11 cellular contexts compared by ENCODE assay signal in genomic region chr1:231934797-231935196, GRCh38.
A peak's percentile ranks its signal among the peaks of the same experiment; 100 is the strongest.
DNase-seq lines count a peak whose midpoint lies in the region; ATAC-seq and TF ChIP-seq lines count a peak whose summit lies in the region.
"Had no signal": no experiment of that assay in that cellular context is flagged by ENCODE, and none has a peak within 500 bp of the region (broad histone marks: within the 10 kb centered on the region; RNA-seq: fewer than 3 reads in every experiment).

No MANE protein-coding gene starts in this region.

- H3K9me3 Mint-ChIP-seq in activated naive CD4-positive, alpha-beta T cell treated with anti-CD3 and anti-CD28 coated beads for 36 hours = no peaks in the 10 kb centered on the region

- H3K27ac ChIP-seq in SJCRH30 (peak overlapping the region; percentile 94), foreskin keratinocyte (peak overlapping the region; percentile 28)

- H3K27ac Mint-ChIP-seq in activated naive CD4-positive, alpha-beta T cell treated with anti-CD3 and anti-CD28 coated beads for 36 hours = no peak overlapping the region

- CTCF ChIA-PET in activated naive CD4-positive, alpha-beta T cell treated with anti-CD3 and anti-CD28 coated beads for 36 hours (lab: Charles Lee) = interaction anchor here (0.6 to 1.2 kb wide), 2 partner anchors 68 to 639 kb away, joined by 3 to 7 read pairs; no protein-coding TSS in a partner anchor

- H3K9me3 ChIP-seq in SJCRH30 (replicated peaks) = no peaks in the 10 kb centered on the region

- ATAC-seq in Right ventricle myocardium inferior (peak; percentile 76), foreskin keratinocyte (no peak)

- H3K27me3 Mint-ChIP-seq in activated naive CD4-positive, alpha-beta T cell treated with anti-CD3 and anti-CD28 coated beads for 36 hours (ENCODE audit: low read depth) = no peaks in the 10 kb centered on the region

- TF ChIP-seq CTCF in foreskin keratinocyte (conservative IDR thresholded peaks at IDR 0.05) (no peak), GM13977 (IDR thresholded peaks at IDR 0.05; ENCODE audit: extremely low read depth, insufficient read depth, missing control alignments) (no peak)

- DNase-seq in Right ventricle myocardium inferior (ENCODE audit: missing footprints) = no peak
- DNase-seq in cardiac septum (ENCODE audit: low spot score) = no peak
- DNase-seq in SJCRH30 = peak; percentile 92 to 98
- peak; percentile 34 to 64 for DNase-seq in foreskin keratinocyte
- no peak for DNase-seq in activated naive CD4-positive, alpha-beta T cell treated with anti-CD3 and anti-CD28 coated beads for 36 hours
- DNase-seq in GM13977 (ENCODE audit: low spot score) = no peak
- DNase-seq in stimulated activated CD4-positive, alpha-beta T cell treated with anti-CD3 and anti-CD28 coated beads, Interleukin-2, amount 100 ng/mL, for 48 hours = no peak
- DNase-seq in activated CD8-positive, alpha-beta memory T cell treated with anti-CD3 and anti-CD28 coated beads for 24 hours = no peak
- DNase-seq: effector memory CD4-positive, alpha-beta T cell; kidney glomerular epithelial cell; T-helper 2 cell had no signal

- peaks cover 39% of the 10 kb centered on the region for H3K4me1 ChIP-seq in SJCRH30
- H3K4me1 ChIP-seq in foreskin keratinocyte = peaks cover 12% of the 10 kb centered on the region

- intact Hi-C loops in Right ventricle myocardium inferior (cut with DNase I) (loop anchor here (5.0 to 10.0 kb wide), 3 partner anchors 48 to 180 kb away; no protein-coding TSS in a partner anchor), cardiac septum (cut with DNase I) (loop anchor here (5.0 kb wide), 5 partner anchors 67 to 383 kb away; no protein-coding TSS in a partner anchor)
- intact Hi-C loops in activated naive CD4-positive, alpha-beta T cell treated with anti-CD3 and anti-CD28 coated beads for 36 hours (cut with micrococcal nuclease) = no loop called here

- H3K4me3 ChIP-seq in SJCRH30 = peak overlapping the region; percentile 48

- no peaks in the 10 kb centered on the region for H3K36me3 ChIP-seq in SJCRH30

- H3K4me1 Mint-ChIP-seq in activated naive CD4-positive, alpha-beta T cell treated with anti-CD3 and anti-CD28 coated beads for 36 hours (ENCODE audit: low read depth) = peaks cover 9% of the 10 kb centered on the region

- in situ Hi-C loops in GM13977 (cut with MboI; ENCODE audit: low pct_unique_long_range_greater_than_20kb, low sequenced_read_pairs, unreplicated experiment) = no loop called here

- no peak overlapping the region for H3K4me3 Mint-ChIP-seq in activated naive CD4-positive, alpha-beta T cell treated with anti-CD3 and anti-CD28 coated beads for 36 hours

- H3K27me3 ChIP-seq in SJCRH30 (no peaks in the 10 kb centered on the region), foreskin keratinocyte (peaks cover 22% of the 10 kb centered on the region)

- H3K36me3 Mint-ChIP-seq in activated naive CD4-positive, alpha-beta T cell treated with anti-CD3 and anti-CD28 coated beads for 36 hours (ENCODE audit: low read depth) = peaks cover 2% of the 10 kb centered on the region

Comparison
In these comparisons a context has a peak if more than half of its experiments do, and no peak if none do; other contexts are left out.
1. DNase-seq: peak in SJCRH30 (2 of 2) and foreskin keratinocyte (2 of 2); none in Right ventricle myocardium inferior (single experiment), cardiac septum (single experiment), activated naive CD4-positive, alpha-beta T cell treated with anti-CD3 and anti-CD28 coated beads for 36 hours (single experiment), GM13977 (single experiment), stimulated activated CD4-positive, alpha-beta T cell treated with anti-CD3 and anti-CD28 coated beads, Interleukin-2, amount 100 ng/mL, for 48 hours (0 of 2) and activated CD8-positive, alpha-beta memory T cell treated with anti-CD3 and anti-CD28 coated beads for 24 hours (single experiment).